ENCODE assay signal across 8 cellular contexts in genomic region chr22:37284807-37285355, GRCh38. TPM values are rescaled to one million over a fixed set of nuclear protein-coding genes. Genes with fewer than 3 reads are reported as not detected.
DNase-seq lines count a peak whose midpoint lies in the region; ATAC-seq and TF ChIP-seq lines count a peak whose summit lies in the region.

No MANE protein-coding gene starts in this region.

- peaks cover 28% of the 10 kb centered on the region for H3K27me3 Mint-ChIP-seq in MCF 10A (ENCODE audit: insufficient read depth, unreplicated experiment)

- peak overlapping the region; percentile 70 for H3K27ac ChIP-seq in caudate nucleus (ENCODE audit: low read depth, low read length)

- POLR2A ChIA-PET in MCF 10A (lab: Yijun Ruan, JAX) = interaction anchor here (0.7 kb wide), 1 partner anchor 10 kb away, joined by 3 read pairs; no protein-coding TSS in a partner anchor

- CTCF ChIA-PET in MCF 10A (lab: Yijun Ruan, JAX) = no interaction called here

- intact Hi-C loops in MCF 10A (cut with micrococcal nuclease) = no loop called here

- H3K9me3 Mint-ChIP-seq in MCF 10A (ENCODE audit: unreplicated experiment) = no peaks in the 10 kb centered on the region

- peak; percentile 98 for DNase-seq in SIG-M5 treated with dmso at 0.1 percent for 504 hours (lab: John Stamatoyannopoulos, UW; ENCODE audit: unreplicated experiment)
- peak in 33 of 61 donors; percentile 5 to 72 (median 31) for DNase-seq in caudate nucleus (lab: John Stamatoyannopoulos, UW)
- peak; percentile 25 for DNase-seq in occipital lobe (lab: John Stamatoyannopoulos, UW)
- no peak for DNase-seq in HT-29 (ENCODE audit: low spot score)
- no peak for DNase-seq in hepatic stellate cell (ENCODE audit: low spot score)
- no peak for DNase-seq in MCF 10A (ENCODE audit: unreplicated experiment)

- peaks cover 4% of the 10 kb centered on the region for H3K36me3 Mint-ChIP-seq in MCF 10A (ENCODE audit: insufficient read depth, unreplicated experiment)

- H3K4me3 Mint-ChIP-seq in MCF 10A (ENCODE audit: unreplicated experiment) = no peak overlapping the region

- TF ChIP-seq CTCF in MCF 10A (IDR thresholded peaks at IDR 0.05; ENCODE audit: unreplicated experiment) = no peak

- BruUV-seq in MCF 10A (replicated peaks; lab: Mats Ljungman, UMichigan) = no TSS peak

- ATAC-seq in GM18868 (IDR thresholded peaks at IDR 0.05; ENCODE audit: unreplicated experiment) = peak; percentile 42
- no peak for ATAC-seq in GM21529 (IDR thresholded peaks at IDR 0.05; ENCODE audit: unreplicated experiment)

- peaks cover 12% of the 10 kb centered on the region for H3K4me1 Mint-ChIP-seq in MCF 10A (ENCODE audit: insufficient read depth, unreplicated experiment)

- H3K27ac Mint-ChIP-seq in MCF 10A (ENCODE audit: low read depth, unreplicated experiment) = no peak overlapping the region

RNA-seq across cellular contexts. Expression of gene CYTH4, which starts 2.6 kb away (rescaled TPM):
- total RNA-seq in occipital lobe (2.3 TPM), MCF 10A (2022) (0.22 TPM in 1 of 2 replicates, not detected in the other)
- not detected in 2 replicates for total RNA-seq in HT-29 (2014; rRNA removed; shearing (Covaris generic))

RNA-seq across cellular contexts. Expression of gene RAC2, which starts 40.8 kb away (rescaled TPM):
- total RNA-seq in occipital lobe (not detected), MCF 10A (2022) (42.4 and 52.6 TPM in 2 replicates)
- 6.7 and 7.3 TPM in 2 replicates for total RNA-seq in HT-29 (2014; rRNA removed; shearing (Covaris generic))

Comparison
In these comparisons a context has a peak if more than half of its experiments do, and no peak if none do; other contexts are left out.
1. DNase-seq: peak in SIG-M5 treated with dmso at 0.1 percent for 504 hours (single experiment), caudate nucleus (33 of 61) and occipital lobe (single experiment); none in HT-29 (single experiment), hepatic stellate cell (single experiment) and MCF 10A (single experiment).